ENCODE assay signal across 11 cellular contexts in genomic region chr5:127410906-127411780, GRCh38.
DNase-seq lines count a peak whose midpoint lies in the region; ATAC-seq and TF ChIP-seq lines count a peak whose summit lies in the region.
"Had no signal": no experiment of that assay in that cellular context is flagged by ENCODE, and none has a peak within 500 bp of the region (broad histone marks: within the 10 kb centered on the region; RNA-seq: fewer than 3 reads in every experiment).

No MANE protein-coding gene starts in this region.

- WGBS in mammary epithelial cell (ENCODE audit: low coverage, missing lambda C conversion rate), result 88% methylated on average over 9 of the region's 9 CpGs

- peak; percentile 68 for ATAC-seq in GM18505 (IDR thresholded peaks at IDR 0.05; ENCODE audit: unreplicated experiment)
- ATAC-seq in GM21390 (IDR thresholded peaks at IDR 0.05; ENCODE audit: unreplicated experiment), result peak; percentile 91
- peak; percentile 73 for ATAC-seq in HG03097 (IDR thresholded peaks at IDR 0.05; ENCODE audit: low FRiP score, unreplicated experiment)
- ATAC-seq in activated T-helper 17 cell treated with anti-CD3 and anti-CD28 coated beads, Interleukin-2, amount 50 U/mL, for 72 hours (replicated peaks), result peak; percentile 32
- ATAC-seq: CD8-positive, alpha-beta T cell; left cardiac atrium had no signal

- H3K27ac Mint-ChIP-seq in activated T-helper 17 cell treated with anti-CD3 and anti-CD28 coated beads, Interleukin-2, amount 50 U/mL, for 72 hours, result no peak overlapping the region
- no peak overlapping the region for H3K27ac Mint-ChIP-seq in Caco-2 (ENCODE audit: unreplicated experiment)
- H3K27ac Mint-ChIP-seq: CD8-positive, alpha-beta T cell had no signal

- H3K9ac ChIP-seq in mammary epithelial cell (ENCODE audit: insufficient read depth, low read length), result no peak overlapping the region

- no peaks in the 10 kb centered on the region for H3K79me2 ChIP-seq in mammary epithelial cell (ENCODE audit: insufficient read depth, low read length)

- TF ChIP-seq CTCF in mammary epithelial cell (conservative IDR thresholded peaks at IDR 0.05 in 1 of 2, IDR thresholded peaks at IDR 0.05 in 1 of 2; ENCODE audit: extremely low read depth in 1 of 2, insufficient read depth in 1 of 2, low read depth in 1 of 2, low read length in 2 of 2) (no peak), Caco-2 (IDR thresholded peaks at IDR 0.05; ENCODE audit: insufficient read depth in 1 of 2, low read depth in 1 of 2, low read length in 1 of 2, severe bottlenecking in 1 of 2, unreplicated experiment in 1 of 2) (no peak)

- H3K4me3 Mint-ChIP-seq in activated T-helper 17 cell treated with anti-CD3 and anti-CD28 coated beads, Interleukin-2, amount 50 U/mL, for 72 hours, result no peak overlapping the region
- H3K4me3 Mint-ChIP-seq in Caco-2 (ENCODE audit: unreplicated experiment), result no peak overlapping the region
- H3K4me3 Mint-ChIP-seq: CD8-positive, alpha-beta T cell had no signal

- H4K20me1 ChIP-seq in mammary epithelial cell (ENCODE audit: insufficient read depth, low read length), result no peaks in the 10 kb centered on the region

- no peaks in the 10 kb centered on the region for H3K36me3 Mint-ChIP-seq in activated T-helper 17 cell treated with anti-CD3 and anti-CD28 coated beads, Interleukin-2, amount 50 U/mL, for 72 hours (ENCODE audit: low read depth)
- H3K36me3 Mint-ChIP-seq in Caco-2 (ENCODE audit: insufficient read depth, unreplicated experiment), result no peaks in the 10 kb centered on the region
- H3K36me3 Mint-ChIP-seq: CD8-positive, alpha-beta T cell had no signal

- H3K4me1 Mint-ChIP-seq in activated T-helper 17 cell treated with anti-CD3 and anti-CD28 coated beads, Interleukin-2, amount 50 U/mL, for 72 hours, result no peaks in the 10 kb centered on the region
- H3K4me1 Mint-ChIP-seq in Caco-2 (ENCODE audit: low read depth, unreplicated experiment), result no peaks in the 10 kb centered on the region

- DNase-seq in mammary epithelial cell, result no peak
- no peak for DNase-seq in substantia nigra (lab: John Stamatoyannopoulos, UW)
- no peak for DNase-seq in Caco-2
- no peak for DNase-seq in GM03348 (ENCODE audit: low spot score)
- DNase-seq: CD8-positive, alpha-beta T cell; central memory CD4-positive, alpha-beta T cell; left cardiac atrium had no signal

- no peak overlapping the region for H3K4me3 ChIP-seq in mammary epithelial cell (replicated peaks in 1 of 3; ENCODE audit: insufficient read depth in 1 of 3, low read depth in 2 of 3, low read length in 3 of 3)
- no peak overlapping the region for H3K4me3 ChIP-seq in Caco-2 (ENCODE audit: low read depth, low read length)

- no peak for TF ChIP-seq POLR2A in GM18505 (IDR thresholded peaks at IDR 0.05; ENCODE audit: borderline replicate concordance, extremely low read depth, insufficient read depth, insufficient read length)

- no TSS peak for BruUV-seq in mammary epithelial cell (replicated peaks; lab: Mats Ljungman, UMichigan)
- BruUV-seq in Caco-2 (replicated peaks; lab: Mats Ljungman, UMichigan), result no TSS peak

- in situ Hi-C loops in mammary epithelial cell (cut with MboI; ENCODE audit: low sequenced_read_pairs in 2 of 2), result no loop called here

- H3K4me1 ChIP-seq in mammary epithelial cell (ENCODE audit: insufficient read depth, low read length) (no peaks in the 10 kb centered on the region), Caco-2 (no peaks in the 10 kb centered on the region)

- H3K9me3 ChIP-seq in mammary epithelial cell (replicated peaks; ENCODE audit: insufficient read depth, low read length), result no peaks in the 10 kb centered on the region
- no peaks in the 10 kb centered on the region for H3K9me3 ChIP-seq in Caco-2

- peaks cover 5% of the 10 kb centered on the region for H3K27me3 ChIP-seq in mammary epithelial cell (ENCODE audit: insufficient read depth, low read length)
- H3K27me3 ChIP-seq in Caco-2 (replicated peaks; ENCODE audit: control insufficient read depth, insufficient read depth, low read length), result no peaks in the 10 kb centered on the region

- CTCF ChIA-PET in mammary epithelial cell (lab: Charles Lee; ENCODE audit: low non-redundant PET) (no interaction called here), Caco-2 (lab: Charles Lee) (no interaction called here)

- no peak overlapping the region for H3K27ac ChIP-seq in mammary epithelial cell (ENCODE audit: insufficient read depth, low read depth, low read length)
- H3K27ac ChIP-seq in substantia nigra (ENCODE audit: low read depth, low read length, poor library complexity, severe bottlenecking), result no peak overlapping the region

- H3K9me3 Mint-ChIP-seq in activated T-helper 17 cell treated with anti-CD3 and anti-CD28 coated beads, Interleukin-2, amount 50 U/mL, for 72 hours, result no peaks in the 10 kb centered on the region
- no peaks in the 10 kb centered on the region for H3K9me3 Mint-ChIP-seq in Caco-2 (ENCODE audit: unreplicated experiment)
- H3K9me3 Mint-ChIP-seq: CD8-positive, alpha-beta T cell had no signal

- POLR2A ChIA-PET in Caco-2 (lab: Charles Lee), result no interaction called here

- peaks cover 15% of the 10 kb centered on the region for H3K27me3 Mint-ChIP-seq in activated T-helper 17 cell treated with anti-CD3 and anti-CD28 coated beads, Interleukin-2, amount 50 U/mL, for 72 hours
- peaks cover 17% of the 10 kb centered on the region for H3K27me3 Mint-ChIP-seq in Caco-2 (ENCODE audit: insufficient read depth, unreplicated experiment)

- H3K36me3 ChIP-seq in mammary epithelial cell (ENCODE audit: insufficient read depth, low read length) (no peaks in the 10 kb centered on the region), Caco-2 (ENCODE audit: control insufficient read depth, insufficient read depth, low read length) (no peaks in the 10 kb centered on the region)

- dilution Hi-C loops in mammary epithelial cell (cut with HindIII; ENCODE audit: low sequenced_read_pairs), result no loop called here

- H2AFZ ChIP-seq in mammary epithelial cell (ENCODE audit: low read depth, low read length), result no peak overlapping the region

- H3K4me2 ChIP-seq in mammary epithelial cell (ENCODE audit: insufficient read depth, low read depth, low read length), result no peak overlapping the region

- intact Hi-C loops in mammary epithelial cell (cut with micrococcal nuclease), result no loop called here
- intact Hi-C loops in Caco-2 (cut with micrococcal nuclease; ENCODE audit: unreplicated experiment), result no loop called here

Comparison
In these comparisons a context has a peak if more than half of its experiments do, and no peak if none do; other contexts are left out.
1. ATAC-seq: peak in every context shown above with its lines; median percentile 91 in GM21390; 73 in HG03097; 68 in GM18505; 32 in activated T-helper 17 cell treated with anti-CD3 and anti-CD28 coated beads, Interleukin-2, amount 50 U/mL, for 72 hours.